Comparison of ENCODE assay signal across 1 cellular context in genomic region chr11:17014774-17015638, GRCh38.
A peak's percentile ranks its signal among the peaks of the same experiment; 100 is the strongest.
TF ChIP-seq lines count a peak whose summit lies in the region.

No MANE protein-coding gene starts in this region.

TF ChIP-seq in GM12878, 131 proteins besides CTCF, POLR2A, EP300 and RAD21:
- TF ChIP-seq E2F4 (IDR thresholded peaks at IDR 0.05; ENCODE audit: low read depth, low read length): no peak
- TF ChIP-seq ZNF207 (IDR thresholded peaks at IDR 0.05; ENCODE audit: borderline replicate concordance): no peak
- 0 out of 2 replicates have a peak, but pooled peaks have one; percentile 81 for TF ChIP-seq EZH2 (IDR thresholded peaks at IDR 0.05; ENCODE audit: borderline replicate concordance, control insufficient read depth, low read depth, low read length)
- TF ChIP-seq NFXL1 (IDR thresholded peaks at IDR 0.05; ENCODE audit: borderline replicate concordance): no peak
- TF ChIP-seq SUZ12 (IDR thresholded peaks at IDR 0.05; ENCODE audit: unreplicated experiment): peak; percentile 85
